2 cellular contexts compared by ENCODE assay signal in genomic region chr4:1199556-1200331, GRCh38.
TF ChIP-seq lines count a peak whose summit lies in the region.

No MANE protein-coding gene starts in this region.

TF ChIP-seq in SK-N-SH, 30 proteins besides CTCF, POLR2A, EP300 and RAD21 (continued from another document):
- TF ChIP-seq IRF3 (IDR thresholded peaks at IDR 0.05; ENCODE audit: low read depth, low read length) (no peak), NRF1 (IDR thresholded peaks at IDR 0.05; ENCODE audit: low read depth, low read length) (no peak), TCF12 (IDR thresholded peaks at IDR 0.05) (no peak), USF2 (IDR thresholded peaks at IDR 0.05; ENCODE audit: borderline replicate concordance, low read depth, low read length) (no peak), FOXJ3 (CRISPR knock-in tag; IDR thresholded peaks at IDR 0.05) (no peak)

TF ChIP-seq in SK-N-SH treated with all-trans-retinoic acid at 6 μM for 48 hours, 23 proteins besides CTCF, POLR2A, EP300 and RAD21 (continued from another document):
- no peak for TF ChIP-seq CREB5 (CRISPR knock-in tag; IDR thresholded peaks at IDR 0.05; ENCODE audit: low read depth)
- TF ChIP-seq ZC3H10 (CRISPR knock-in tag; IDR thresholded peaks at IDR 0.05): no peak
- TF ChIP-seq ZNF70 (CRISPR knock-in tag; IDR thresholded peaks at IDR 0.05): no peak
- TF ChIP-seq GLIS3 (CRISPR knock-in tag; IDR thresholded peaks at IDR 0.05): no peak
- TF ChIP-seq, protein P1, sequence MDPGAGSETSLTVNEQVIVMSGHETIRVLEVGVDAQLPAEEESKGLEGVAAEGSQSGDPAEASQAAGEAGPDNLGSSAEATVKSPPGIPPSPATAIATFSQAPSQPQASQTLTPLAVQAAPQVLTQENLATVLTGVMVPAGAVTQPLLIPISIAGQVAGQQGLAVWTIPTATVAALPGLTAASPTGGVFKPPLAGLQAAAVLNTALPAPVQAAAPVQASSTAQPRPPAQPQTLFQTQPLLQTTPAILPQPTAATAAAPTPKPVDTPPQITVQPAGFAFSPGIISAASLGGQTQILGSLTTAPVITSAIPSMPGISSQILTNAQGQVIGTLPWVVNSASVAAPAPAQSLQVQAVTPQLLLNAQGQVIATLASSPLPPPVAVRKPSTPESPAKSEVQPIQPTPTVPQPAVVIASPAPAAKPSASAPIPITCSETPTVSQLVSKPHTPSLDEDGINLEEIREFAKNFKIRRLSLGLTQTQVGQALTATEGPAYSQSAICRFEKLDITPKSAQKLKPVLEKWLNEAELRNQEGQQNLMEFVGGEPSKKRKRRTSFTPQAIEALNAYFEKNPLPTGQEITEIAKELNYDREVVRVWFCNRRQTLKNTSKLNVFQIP (CRISPR knock-in tag; IDR thresholded peaks at IDR 0.05; ENCODE audit: borderline replicate concordance, low read depth): no peak
- no peak for TF ChIP-seq ZNF8 (CRISPR knock-in tag; IDR thresholded peaks at IDR 0.05)
